Comparison of ENCODE assay signal across 1 cellular context in the genomic region with DNA sequence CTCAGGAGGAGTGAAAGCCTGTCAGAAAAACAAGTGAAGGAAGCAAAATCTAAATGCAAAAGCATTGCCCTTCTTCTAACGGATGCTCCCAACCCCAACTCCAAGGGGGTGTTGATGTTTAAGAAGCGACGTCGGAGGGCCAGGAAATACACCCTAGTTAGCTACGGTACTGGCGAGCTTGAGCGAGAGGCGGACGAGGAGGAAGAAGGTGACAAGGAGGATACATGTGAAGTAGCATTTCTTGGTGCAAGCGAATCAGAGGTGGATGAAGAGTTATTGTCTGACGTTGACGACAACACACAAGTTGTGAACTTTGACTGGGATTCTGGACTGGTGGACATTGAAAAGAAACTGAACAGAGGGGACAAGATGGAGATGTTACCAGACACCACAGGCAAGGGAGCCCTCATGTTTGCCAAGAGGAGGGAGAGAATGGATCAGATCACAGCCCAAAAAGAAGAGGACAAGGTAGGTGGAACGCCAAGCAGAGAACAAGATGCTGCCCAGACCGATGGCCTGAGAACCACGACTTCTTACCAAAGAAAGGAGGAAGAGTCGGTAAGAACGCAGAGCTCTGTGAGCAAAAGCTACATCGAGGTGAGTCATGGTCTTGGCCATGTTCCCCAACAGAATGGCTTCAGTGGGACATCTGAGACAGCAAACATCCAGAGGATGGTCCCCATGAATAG.
TF ChIP-seq lines count a peak whose summit lies in the region.

No MANE protein-coding gene starts in this region.

TF ChIP-seq in K562, 482 proteins besides CTCF, POLR2A, EP300 and RAD21 (continued from another document):
- TF ChIP-seq CTCFL (IDR thresholded peaks at IDR 0.05; ENCODE audit: borderline replicate concordance, insufficient read depth, low read depth, low read length, poor library complexity, severe bottlenecking): no peak
- no peak for TF ChIP-seq MAZ (CRISPR knock-in tag; conservative IDR thresholded peaks at IDR 0.05 in 1 of 2, IDR thresholded peaks at IDR 0.05 in 1 of 2)
- TF ChIP-seq ZZZ3 (IDR thresholded peaks at IDR 0.05): no peak
- TF ChIP-seq ETV6 (IDR thresholded peaks at IDR 0.05; ENCODE audit: borderline replicate concordance in 1 of 2, low read depth in 2 of 2, low read length in 1 of 2): no peak
- TF ChIP-seq ETV6 (CRISPR knock-in tag; IDR thresholded peaks at IDR 0.05; ENCODE audit: borderline replicate concordance): no peak
- no peak for TF ChIP-seq HMGN3 (IDR thresholded peaks at IDR 0.05; ENCODE audit: borderline replicate concordance, extremely low read depth, insufficient read length, low read depth, low read length)
- no peak for TF ChIP-seq CHD2 (IDR thresholded peaks at IDR 0.05; ENCODE audit: low read depth, low read length)
- TF ChIP-seq PHB2 (IDR thresholded peaks at IDR 0.05; ENCODE audit: low read depth): no peak
- no peak for TF ChIP-seq HEY1 (CRISPR knock-in tag; IDR thresholded peaks at IDR 0.05; ENCODE audit: borderline replicate concordance)
- TF ChIP-seq SREBF2 (CRISPR knock-in tag; IDR thresholded peaks at IDR 0.05): no peak
